8 cellular contexts compared by ENCODE assay signal in the genomic region with DNA sequence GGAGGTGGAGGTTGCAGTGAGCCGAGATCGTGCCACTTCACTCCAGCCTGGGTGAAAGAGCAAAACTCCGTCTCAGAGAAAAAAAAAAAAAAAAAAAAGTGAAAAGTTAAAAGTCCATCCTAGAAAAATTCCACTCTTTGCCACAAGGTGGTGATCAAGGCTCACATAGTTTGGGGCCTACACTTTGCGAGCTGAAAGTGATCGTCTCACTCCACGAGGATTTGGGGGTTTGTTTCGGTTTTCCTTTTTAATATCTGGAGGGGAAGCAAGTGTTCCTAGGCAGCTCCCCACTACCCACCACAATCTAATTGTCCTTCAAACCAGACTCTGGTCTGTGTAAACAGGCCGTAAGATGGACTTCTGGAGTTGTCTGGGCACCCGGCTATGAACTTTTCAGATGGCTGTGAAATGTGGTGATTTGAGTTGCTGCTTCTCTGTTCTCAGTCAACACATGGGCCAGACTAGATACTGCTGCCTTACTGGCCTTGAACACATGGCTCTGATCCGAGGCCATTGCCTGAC. TPM values are rescaled to one million over a fixed set of nuclear protein-coding genes. Genes with fewer than 3 reads are reported as not detected.
A peak's percentile ranks its signal among the peaks of the same experiment; 100 is the strongest.
DNase-seq lines count a peak whose midpoint lies in the region; ATAC-seq and TF ChIP-seq lines count a peak whose summit lies in the region.

No MANE protein-coding gene starts in this region.

- no peak for TF ChIP-seq POLR2A in ovary (IDR thresholded peaks at IDR 0.05)

- no peaks in the 10 kb centered on the region for H3K9me3 Mint-ChIP-seq in activated T-cell treated with anti-CD3 and anti-CD28 coated beads, Interleukin-2, amount 50 U/mL, for 72 hours

- no peaks in the 10 kb centered on the region for H3K79me2 ChIP-seq in OCI-LY3 (ENCODE audit: low read length)

- H3K4me2 ChIP-seq in OCI-LY3 (ENCODE audit: low read length), result peak overlapping the region; percentile 71

- H3K36me3 Mint-ChIP-seq in activated T-cell treated with anti-CD3 and anti-CD28 coated beads, Interleukin-2, amount 50 U/mL, for 72 hours (ENCODE audit: insufficient read depth in 2 of 2), result no peaks in the 10 kb centered on the region

- H3K4me1 ChIP-seq in OCI-LY3 (ENCODE audit: low read length) (0 out of 2 replicates have a peak, but pooled peaks cover 3% of the 10 kb centered on the region), foreskin keratinocyte (no peaks in the 10 kb centered on the region), ovary (ENCODE audit: insufficient read depth) (peaks cover 8% of the 10 kb centered on the region)

- H3K27me3 ChIP-seq in OCI-LY3 (ENCODE audit: low read depth, low read length) (0 out of 2 replicates have a peak, but pooled peaks cover 6% of the 10 kb centered on the region), foreskin keratinocyte (peaks cover 3% of the 10 kb centered on the region), ovary (no peaks in the 10 kb centered on the region)

- peak overlapping the region; percentile 97; the same call in 1 of the 2 replicates for H2AFZ ChIP-seq in OCI-LY3 (ENCODE audit: low read depth, low read length)

- H3K4me3 ChIP-seq in OCI-LY3 (ENCODE audit: low read length), result peak overlapping the region; percentile 69
- H3K4me3 ChIP-seq in ovary, result no peak overlapping the region

- no peak overlapping the region for H3K4me3 Mint-ChIP-seq in activated T-cell treated with anti-CD3 and anti-CD28 coated beads, Interleukin-2, amount 50 U/mL, for 72 hours

- DNase-seq in Caki2 (ENCODE audit: low read depth) (peak; percentile 54), HCEC 1CT (peak; percentile 67), foreskin keratinocyte (peak in 1 of 2 donors; percentile 25), ovary (peak in 4 of 5 donors; percentile 28 to 64 (median 42)), NCI-H524 treated with DMSO at 0.1 percent for 48 hours (lab: John Stamatoyannopoulos, UW) (no peak)
- peak; percentile 53 to 61 for DNase-seq in activated T-cell treated with anti-CD3 and anti-CD28 coated beads, Interleukin-2, amount 50 U/mL, for 72 hours

- H3K9me3 ChIP-seq in OCI-LY3 (ENCODE audit: insufficient read depth, low read length) (no peaks in the 10 kb centered on the region), ovary (no peaks in the 10 kb centered on the region)

- no peak overlapping the region for H3K27ac Mint-ChIP-seq in activated T-cell treated with anti-CD3 and anti-CD28 coated beads, Interleukin-2, amount 50 U/mL, for 72 hours

- TF ChIP-seq CTCF in OCI-LY3 (IDR thresholded peaks at IDR 0.05; ENCODE audit: low read depth, low read length) (peak; percentile 47), foreskin keratinocyte (conservative IDR thresholded peaks at IDR 0.05) (peak; percentile 87), ovary (IDR thresholded peaks at IDR 0.05) (peak; percentile 61 to 84 (median 70))

- H3K9ac ChIP-seq in OCI-LY3 (ENCODE audit: low read length), result no peak overlapping the region

- peaks cover 6% of the 10 kb centered on the region for H3K4me1 Mint-ChIP-seq in activated T-cell treated with anti-CD3 and anti-CD28 coated beads, Interleukin-2, amount 50 U/mL, for 72 hours (ENCODE audit: low read depth)

- no peak for TF ChIP-seq EP300 in ovary (IDR thresholded peaks at IDR 0.05)

- intact Hi-C loops in ovary (cut with DNase I), result loop anchor here in 2 of 4 donors (5.0 to 10.0 kb wide), 3 partner anchors 154 to 459 kb away; a partner anchor contains a TSS

- WGBS in ovary, 3 donors, result 5 to 7% (median 7%) methylated on average over 10 of the region's 10 CpGs

- H4K20me1 ChIP-seq in OCI-LY3 (ENCODE audit: insufficient read depth, low read length), result no peaks in the 10 kb centered on the region

- in situ Hi-C loops in Caki2 (cut with HindIII; ENCODE audit: low pct_unique_long_range_greater_than_20kb, low sequenced_read_pairs), result no loop called here

- no peaks in the 10 kb centered on the region for H3K27me3 Mint-ChIP-seq in activated T-cell treated with anti-CD3 and anti-CD28 coated beads, Interleukin-2, amount 50 U/mL, for 72 hours (ENCODE audit: low read depth)

- peak; percentile 49 to 52 for ATAC-seq in activated T-cell treated with anti-CD3 and anti-CD28 coated beads, Interleukin-2, amount 50 U/mL, for 72 hours (replicated peaks in 1 of 2)
- peak; percentile 50 for ATAC-seq in foreskin keratinocyte
- ATAC-seq in GM21360 (IDR thresholded peaks at IDR 0.05; ENCODE audit: unreplicated experiment), result no peak

- H3K36me3 ChIP-seq in OCI-LY3 (replicated peaks; ENCODE audit: low read depth, low read length), result no peaks in the 10 kb centered on the region
- H3K36me3 ChIP-seq in ovary, result no peaks in the 10 kb centered on the region

- H3K27ac ChIP-seq in OCI-LY3 (ENCODE audit: low read length) (no peak overlapping the region), foreskin keratinocyte (no peak overlapping the region), ovary (no peak overlapping the region)

RNA-seq across cellular contexts. Expression of a gene that starts 27.1 kb away (rescaled TPM):
- total RNA-seq in Caki2 (2014; rRNA removed; shearing (Covaris generic); ENCODE audit: low replicate concordance), result not detected in 2 replicates
- not detected for total RNA-seq in activated T-cell treated with anti-CD3 and anti-CD28 coated beads, Interleukin-2, amount 50 U/mL, for 72 hours
- not detected in 2 replicates for total RNA-seq in foreskin keratinocyte
- not detected in 2 replicates for polyA plus RNA-seq in foreskin keratinocyte
- under 1 TPM in 2 of 7 donors, not detected in 5; 0.20 to 0.57 TPM for total RNA-seq in ovary
- polyA plus RNA-seq in ovary, result under 1 TPM; 0.06 to 0.08 TPM
